9 cellular contexts compared by ENCODE assay signal in genomic region chr16:20944861-20945390, GRCh38. TPM values are rescaled to one million over a fixed set of nuclear protein-coding genes. Genes with fewer than 3 reads are reported as not detected.
A peak's percentile ranks its signal among the peaks of the same experiment; 100 is the strongest.
DNase-seq lines count a peak whose midpoint lies in the region; ATAC-seq and TF ChIP-seq lines count a peak whose summit lies in the region.
"Had no signal": no experiment of that assay in that cellular context is flagged by ENCODE, and none has a peak within 500 bp of the region (broad histone marks: within the 10 kb centered on the region; RNA-seq: fewer than 3 reads in every experiment).

No MANE protein-coding gene starts in this region.

- H3K4me1 Mint-ChIP-seq in activated CD4-positive, alpha-beta T cell treated with anti-CD3 and anti-CD28 coated beads, Interleukin-2, amount 10 ng/mL, durations not matched to agents 24 days and 14 days, result peaks cover 41% of the 10 kb centered on the region

- H3K4me1 ChIP-seq in esophagus muscularis mucosa, result no peaks in the 10 kb centered on the region

- H3K36me3 ChIP-seq in esophagus muscularis mucosa, result no peaks in the 10 kb centered on the region

- ATAC-seq in GM19467 (IDR thresholded peaks at IDR 0.05; ENCODE audit: unreplicated experiment) (no peak), HG03571 (IDR thresholded peaks at IDR 0.05; ENCODE audit: unreplicated experiment) (no peak)

- DNase-seq in activated gamma-delta T cell treated with anti-CD3 and anti-CD28 coated beads, Interleukin-2, amount 50 U/mL, for 16 hours (ENCODE audit: low read depth), result peak; percentile 3
- DNase-seq in activated gamma-delta T cell (lab: John Stamatoyannopoulos, UW) (no peak), esophagus muscularis mucosa (ENCODE audit: extremely low spot score) (no peak), DMS79 treated with DMSO at 0.1 percent for 48 hours (lab: John Stamatoyannopoulos, UW) (no peak)
- DNase-seq in activated CD4-positive, alpha-beta T cell treated with anti-CD3 and anti-CD28 coated beads, Interleukin-2, amount 10 ng/mL, durations not matched to agents 24 days and 14 days, result peak; percentile 89
- peak; percentile 30 to 74 for DNase-seq in stimulated activated CD8-positive, alpha-beta memory T cell treated with anti-CD3 and anti-CD28 coated beads, Interleukin-7, amount 100 ng/mL, for 48 hours (ENCODE audit: extremely low read depth in 1 of 2, low read depth in 1 of 2)

- no peak for TF ChIP-seq EP300 in esophagus muscularis mucosa (IDR thresholded peaks at IDR 0.05)

- H3K9me3 Mint-ChIP-seq in activated CD4-positive, alpha-beta T cell treated with anti-CD3 and anti-CD28 coated beads, Interleukin-2, amount 10 ng/mL, durations not matched to agents 24 days and 14 days, result no peaks in the 10 kb centered on the region

- no peaks in the 10 kb centered on the region for H3K9me3 ChIP-seq in esophagus muscularis mucosa

- peak in 2 of 3 experiments; percentile 27 to 29 for TF ChIP-seq CTCF in esophagus muscularis mucosa (IDR thresholded peaks at IDR 0.05)

- H3K27ac Mint-ChIP-seq in activated CD4-positive, alpha-beta T cell treated with anti-CD3 and anti-CD28 coated beads, Interleukin-2, amount 10 ng/mL, durations not matched to agents 24 days and 14 days, result peak overlapping the region; percentile 67
- H3K27ac Mint-ChIP-seq: B cell had no signal

- 96% methylated on average over 4 of the region's 5 CpGs for WGBS in esophagus muscularis mucosa

- H3K4me3 Mint-ChIP-seq in activated CD4-positive, alpha-beta T cell treated with anti-CD3 and anti-CD28 coated beads, Interleukin-2, amount 10 ng/mL, durations not matched to agents 24 days and 14 days, result no peak overlapping the region
- H3K4me3 Mint-ChIP-seq: B cell had no signal

- no peak overlapping the region for H3K27ac ChIP-seq in esophagus muscularis mucosa (replicated peaks in 1 of 4)

- no peaks in the 10 kb centered on the region for H3K27me3 Mint-ChIP-seq in activated CD4-positive, alpha-beta T cell treated with anti-CD3 and anti-CD28 coated beads, Interleukin-2, amount 10 ng/mL, durations not matched to agents 24 days and 14 days
- H3K27me3 Mint-ChIP-seq: B cell had no signal

- H3K27me3 ChIP-seq in esophagus muscularis mucosa, result no peaks in the 10 kb centered on the region

- intact Hi-C loops in activated CD4-positive, alpha-beta T cell treated with anti-CD3 and anti-CD28 coated beads, Interleukin-2, amount 10 ng/mL, durations not matched to agents 24 days and 14 days (cut with micrococcal nuclease), result loop anchor here (2.0 kb wide), 2 partner anchors 44 to 94 kb away; partner anchors contain the start of genes DCUN1D3 and LYRM1
- intact Hi-C loops in esophagus muscularis mucosa (cut with DNase I), result loop anchor here (10.0 kb wide), 1 partner anchor 100 kb away; no protein-coding TSS in a partner anchor

- no peak overlapping the region for H3K4me3 ChIP-seq in esophagus muscularis mucosa

- no peak for TF ChIP-seq POLR2A in esophagus muscularis mucosa (IDR thresholded peaks at IDR 0.05; ENCODE audit: low read depth)

- H3K36me3 Mint-ChIP-seq in activated CD4-positive, alpha-beta T cell treated with anti-CD3 and anti-CD28 coated beads, Interleukin-2, amount 10 ng/mL, durations not matched to agents 24 days and 14 days (ENCODE audit: low read depth), result no peaks in the 10 kb centered on the region

RNA-seq across cellular contexts. Expression of gene LYRM1, which starts 44.4 kb away (rescaled TPM):
- 20.9 and 26.5 TPM in 2 replicates for total RNA-seq in activated CD4-positive, alpha-beta T cell treated with anti-CD3 and anti-CD28 coated beads, Interleukin-2, amount 10 ng/mL, durations not matched to agents 24 days and 14 days
- total RNA-seq in esophagus muscularis mucosa, result 10 to 100 TPM; 38.9 to 69.2 (median 46.4) TPM

RNA-seq across cellular contexts. Expression of gene DCUN1D3, which starts 44.8 kb away (rescaled TPM):
- total RNA-seq in activated CD4-positive, alpha-beta T cell treated with anti-CD3 and anti-CD28 coated beads, Interleukin-2, amount 10 ng/mL, durations not matched to agents 24 days and 14 days, result 10.8 and 12.3 TPM in 2 replicates
- 10 to 100 TPM; 18.3 to 37.4 (median 27.8) TPM for total RNA-seq in esophagus muscularis mucosa

Comparison
In these comparisons a context has a peak if more than half of its experiments do, and no peak if none do; other contexts are left out.
1. DNase-seq: peak in activated gamma-delta T cell treated with anti-CD3 and anti-CD28 coated beads, Interleukin-2, amount 50 U/mL, for 16 hours (single experiment), activated CD4-positive, alpha-beta T cell treated with anti-CD3 and anti-CD28 coated beads, Interleukin-2, amount 10 ng/mL, durations not matched to agents 24 days and 14 days (single experiment) and stimulated activated CD8-positive, alpha-beta memory T cell treated with anti-CD3 and anti-CD28 coated beads, Interleukin-7, amount 100 ng/mL, for 48 hours (2 of 2); none in activated gamma-delta T cell (single experiment), esophagus muscularis mucosa (single experiment) and DMS79 treated with DMSO at 0.1 percent for 48 hours (single experiment).